In genomic region chrX:125577479-125577878, GRCh38 we compare ENCODE assay signal across 2 cellular contexts.
TF ChIP-seq lines count a peak whose summit lies in the region.

No MANE protein-coding gene starts in this region.

TF ChIP-seq in A549, 52 proteins besides CTCF, POLR2A, EP300 and RAD21:
- TF ChIP-seq BCL3 (IDR thresholded peaks at IDR 0.05) = no peak
- TF ChIP-seq JUNB (IDR thresholded peaks at IDR 0.05) = no peak
- no peak for TF ChIP-seq HES2 (IDR thresholded peaks at IDR 0.05)
- TF ChIP-seq SMC3 (IDR thresholded peaks at IDR 0.05) = no peak
- no peak for TF ChIP-seq NFE2L2 (conservative IDR thresholded peaks at IDR 0.05; ENCODE audit: low read length)
- TF ChIP-seq FOXS1 (CRISPR knock-in tag; IDR thresholded peaks at IDR 0.05) = no peak
- no peak for TF ChIP-seq BHLHE40 (IDR thresholded peaks at IDR 0.05; ENCODE audit: low read depth, low read length)
- no peak for TF ChIP-seq HEYL (CRISPR knock-in tag; IDR thresholded peaks at IDR 0.05)
- no peak for TF ChIP-seq RFX5 (IDR thresholded peaks at IDR 0.05)
- no peak for TF ChIP-seq FOSL2 (IDR thresholded peaks at IDR 0.05)
- TF ChIP-seq FOSL2 (CRISPR knock-in tag; IDR thresholded peaks at IDR 0.05) = no peak
- no peak for TF ChIP-seq CBX8 (IDR thresholded peaks at IDR 0.05)
- no peak for TF ChIP-seq HOXB13 (CRISPR knock-in tag; IDR thresholded peaks at IDR 0.05; ENCODE audit: low read depth)
- no peak for TF ChIP-seq ZFP36 (IDR thresholded peaks at IDR 0.05; ENCODE audit: borderline replicate concordance, partially characterized antibody)
- TF ChIP-seq EHF (CRISPR knock-in tag; IDR thresholded peaks at IDR 0.05) = no peak

TF ChIP-seq in IMR-90, 13 proteins besides CTCF, POLR2A, EP300 and RAD21:
- TF ChIP-seq MAFK (IDR thresholded peaks at IDR 0.05; ENCODE audit: low read depth, low read length) = no peak
- TF ChIP-seq MAZ (IDR thresholded peaks at IDR 0.05; ENCODE audit: borderline replicate concordance, low read depth, low read length) = no peak
- TF ChIP-seq SMC3 (IDR thresholded peaks at IDR 0.05; ENCODE audit: low read depth, low read length) = no peak
- no peak for TF ChIP-seq ELK1 (IDR thresholded peaks at IDR 0.05; ENCODE audit: borderline replicate concordance, low read depth, low read length)
- no peak for TF ChIP-seq FOS (IDR thresholded peaks at IDR 0.05; ENCODE audit: low read depth, low read length)
- no peak for TF ChIP-seq MXI1 (IDR thresholded peaks at IDR 0.05; ENCODE audit: borderline replicate concordance, low read depth, low read length)
- TF ChIP-seq CEBPB (IDR thresholded peaks at IDR 0.05; ENCODE audit: low read depth, low read length) = no peak
- no peak for TF ChIP-seq RCOR1 (IDR thresholded peaks at IDR 0.05; ENCODE audit: insufficient replicate concordance, low read length)
- TF ChIP-seq BHLHE40 (IDR thresholded peaks at IDR 0.05; ENCODE audit: low read depth, low read length) = no peak
TF ChIP-seq in IMR-90: peak in this region for 0.
